ENCODE assay signal across 16 cellular contexts in the genomic region with DNA sequence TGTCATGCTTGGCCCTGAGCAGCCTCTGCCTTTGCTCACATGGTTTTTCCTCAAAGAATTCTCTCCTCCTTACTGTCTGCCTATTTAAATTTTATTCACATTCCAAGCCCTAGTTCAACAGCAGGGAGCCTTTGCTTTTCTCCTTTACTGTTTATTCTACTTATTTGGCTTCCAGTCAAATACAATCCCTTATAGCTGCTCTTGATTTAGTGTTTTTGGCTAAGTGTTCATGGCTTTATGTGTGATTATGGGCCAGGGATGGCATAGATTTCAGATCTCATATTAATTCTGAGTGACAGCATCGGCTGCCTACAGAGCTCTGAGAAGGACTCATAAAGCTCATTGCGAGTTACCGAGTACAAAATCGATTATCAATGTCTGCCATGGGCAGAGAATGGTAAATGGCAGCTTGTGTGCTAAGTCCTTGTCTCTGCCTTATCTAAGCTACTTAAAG.
DNase-seq lines count a peak whose midpoint lies in the region; ATAC-seq and TF ChIP-seq lines count a peak whose summit lies in the region.
"Had no signal": no experiment of that assay in that cellular context is flagged by ENCODE, and none has a peak within 500 bp of the region (broad histone marks: within the 10 kb centered on the region; RNA-seq: fewer than 3 reads in every experiment).

No MANE protein-coding gene starts in this region.

- H3K36me3 Mint-ChIP-seq in activated naive CD8-positive, alpha-beta T cell treated with anti-CD3 and anti-CD28 coated beads, Interleukin-2, amount 50 U/mL, for 24 hours (ENCODE audit: low read depth), result peaks cover 43% of the 10 kb centered on the region
- peaks cover 3 to 17% (median 4%) of the 10 kb centered on the region in 5 donors for H3K36me3 Mint-ChIP-seq in naive thymus-derived CD4-positive, alpha-beta T cell

- no peak overlapping the region for H3K4me3 Mint-ChIP-seq in activated naive CD8-positive, alpha-beta T cell treated with anti-CD3 and anti-CD28 coated beads, Interleukin-2, amount 50 U/mL, for 24 hours
- H3K4me3 Mint-ChIP-seq in naive thymus-derived CD4-positive, alpha-beta T cell, result peak overlapping the region in 7 of 10 donors; percentile 3 to 56 (median 24)

- H3K9ac ChIP-seq in Karpas-422 (ENCODE audit: low read length), result no peak overlapping the region

- 59 to 71% (median 67%) methylated on average over 4 of the region's 4 CpGs for WGBS in stomach, 5 donors

- H3K4me1 Mint-ChIP-seq in activated naive CD8-positive, alpha-beta T cell treated with anti-CD3 and anti-CD28 coated beads, Interleukin-2, amount 50 U/mL, for 24 hours, result peaks cover 49% of the 10 kb centered on the region
- peaks cover 15 to 40% (median 35%) of the 10 kb centered on the region in 7 donors for H3K4me1 Mint-ChIP-seq in naive thymus-derived CD4-positive, alpha-beta T cell

- H3K4me3 ChIP-seq in Karpas-422 (ENCODE audit: low read length), result no peak overlapping the region
- no peak overlapping the region for H3K4me3 ChIP-seq in naive thymus-derived CD4-positive, alpha-beta T cell (ENCODE audit: low read length)
- no peak overlapping the region for H3K4me3 ChIP-seq in stomach
- H3K4me3 ChIP-seq: gastroesophageal sphincter had no signal

- CTCF ChIA-PET in naive thymus-derived CD4-positive, alpha-beta T cell (lab: Charles Lee), result interaction anchor here (1.9 kb wide), 1 partner anchor 90 kb away, joined by 4 read pairs; no protein-coding TSS in a partner anchor

- no peaks in the 10 kb centered on the region for H3K9me3 Mint-ChIP-seq in activated naive CD8-positive, alpha-beta T cell treated with anti-CD3 and anti-CD28 coated beads, Interleukin-2, amount 50 U/mL, for 24 hours
- H3K9me3 Mint-ChIP-seq in naive thymus-derived CD4-positive, alpha-beta T cell, result peaks cover 0 to 2% (median 0%) of the 10 kb centered on the region in 11 donors

- no peak for TF ChIP-seq CTCF in stomach (IDR thresholded peaks at IDR 0.05)

- no peaks in the 10 kb centered on the region for H3K27me3 Mint-ChIP-seq in activated naive CD8-positive, alpha-beta T cell treated with anti-CD3 and anti-CD28 coated beads, Interleukin-2, amount 50 U/mL, for 24 hours
- H3K27me3 Mint-ChIP-seq in naive thymus-derived CD4-positive, alpha-beta T cell, result no peaks in the 10 kb centered on the region

- H3K27me3 ChIP-seq in Karpas-422 (ENCODE audit: low read length), result no peaks in the 10 kb centered on the region
- no peaks in the 10 kb centered on the region for H3K27me3 ChIP-seq in naive thymus-derived CD4-positive, alpha-beta T cell (ENCODE audit: control insufficient read depth in 2 of 2, insufficient read depth in 2 of 2, low read length in 2 of 2)
- no peaks in the 10 kb centered on the region for H3K27me3 ChIP-seq in stomach
- H3K27me3 ChIP-seq: gastroesophageal sphincter had no signal

- no peaks in the 10 kb centered on the region for H3K36me3 ChIP-seq in Karpas-422 (ENCODE audit: insufficient read depth, low read length)
- no peaks in the 10 kb centered on the region for H3K36me3 ChIP-seq in naive thymus-derived CD4-positive, alpha-beta T cell (ENCODE audit: control insufficient read depth in 2 of 3, insufficient read depth in 3 of 3, low read length in 3 of 3)
- peaks cover 0 to 14% (median 8%) of the 10 kb centered on the region in 4 donors for H3K36me3 ChIP-seq in stomach

- TF ChIP-seq POLR2A in stomach (IDR thresholded peaks at IDR 0.05), result no peak

- no peaks in the 10 kb centered on the region for H3K79me2 ChIP-seq in Karpas-422 (ENCODE audit: low read length)

- no peak overlapping the region for H2AFZ ChIP-seq in Karpas-422 (ENCODE audit: low read length)

- POLR2A ChIA-PET in naive thymus-derived CD4-positive, alpha-beta T cell (lab: Charles Lee), result no interaction called here

- H3K27ac Mint-ChIP-seq in activated naive CD8-positive, alpha-beta T cell treated with anti-CD3 and anti-CD28 coated beads, Interleukin-2, amount 50 U/mL, for 24 hours, result peak overlapping the region; percentile 78
- H3K27ac Mint-ChIP-seq in naive thymus-derived CD4-positive, alpha-beta T cell, result peak overlapping the region; percentile 5 to 88 (median 64)

- intact Hi-C loops in naive thymus-derived CD4-positive, alpha-beta T cell (cut with micrococcal nuclease), result loop anchor here in 1 of 2 donors (1.0 to 5.0 kb wide), 3 partner anchors 8 to 105 kb away; a partner anchor contains a TSS
- intact Hi-C loops in stomach (cut with DNase I; ENCODE audit: low total_unique reads), result no loop called here

- H3K27ac ChIP-seq in Karpas-422 (ENCODE audit: low read length) (peak overlapping the region; percentile 48), stomach (peak overlapping the region in 1 of 5 donors; percentile 44)
- no peak overlapping the region for H3K27ac ChIP-seq in naive thymus-derived CD4-positive, alpha-beta T cell (ENCODE audit: low read depth, low read length)

- no peak for TF ChIP-seq EP300 in stomach (IDR thresholded peaks at IDR 0.05)

- H3K4me2 ChIP-seq in Karpas-422 (ENCODE audit: low read depth, low read length, poor library complexity, severe bottlenecking), result no peak overlapping the region

- H3K9me3 ChIP-seq in Karpas-422 (ENCODE audit: low read length) (no peaks in the 10 kb centered on the region), stomach (no peaks in the 10 kb centered on the region)
- H3K9me3 ChIP-seq in naive thymus-derived CD4-positive, alpha-beta T cell (ENCODE audit: control insufficient read depth in 2 of 3, low read length in 3 of 3), result no peaks in the 10 kb centered on the region
- H3K9me3 ChIP-seq: gastroesophageal sphincter had no signal

- peaks cover 61% of the 10 kb centered on the region for H3K4me1 ChIP-seq in Karpas-422 (ENCODE audit: low read length)
- peaks cover 0 to 17% of the 10 kb centered on the region in 2 donors for H3K4me1 ChIP-seq in naive thymus-derived CD4-positive, alpha-beta T cell (ENCODE audit: control insufficient read depth in 2 of 2, insufficient read depth in 2 of 2, low read length in 2 of 2)
- peaks cover 0 to 13% (median 0%) of the 10 kb centered on the region in 4 donors for H3K4me1 ChIP-seq in stomach

- H4K20me1 ChIP-seq in Karpas-422 (ENCODE audit: insufficient read depth, low read depth, low read length), result no peaks in the 10 kb centered on the region

- no peak for ATAC-seq in activated naive CD8-positive, alpha-beta T cell treated with anti-CD3 and anti-CD28 coated beads, Interleukin-2, amount 50 U/mL, for 24 hours
- no peak for ATAC-seq in naive thymus-derived CD4-positive, alpha-beta T cell
- ATAC-seq: gastroesophageal sphincter had no signal

- DNase-seq in NCI-H82 (lab: John Stamatoyannopoulos, UW) (peak; percentile 44), NCI-H82 treated with DMSO at 0.1 percent for 48 hours (lab: John Stamatoyannopoulos, UW; ENCODE audit: unreplicated experiment) (no peak), Karpas-422 (no peak), anterior cingulate cortex (lab: John Stamatoyannopoulos, UW) (no peak), SW480 (ENCODE audit: low spot score) (no peak), stomach (no peak)
- DNase-seq in activated naive CD8-positive, alpha-beta T cell treated with anti-CD3 and anti-CD28 coated beads, Interleukin-2, amount 50 U/mL, for 24 hours, result no peak
- no peak for DNase-seq in naive thymus-derived CD4-positive, alpha-beta T cell
- DNase-seq: activated effector memory CD4-positive, alpha-beta T cell treated with Interleukin-2 at 50 U/mL for 16 hours; dermis blood vessel endothelial cell; NCI-H1092; posterior cingulate gyrus; stimulated activated CD4-positive, alpha-beta T cell treated with anti-CD3 and anti-CD28 coated beads, Interleukin-4, amount 100 ng/mL, for 24 hours; substantia nigra; T1000 had no signal

- no peaks in the 10 kb centered on the region for H3K9me2 ChIP-seq in Karpas-422 (replicated peaks; ENCODE audit: insufficient read depth, low read length)
